ENCODE assay signal across 8 cellular contexts in genomic region chr3:83523470-83524073, GRCh38.
DNase-seq lines count a peak whose midpoint lies in the region; FAIRE-seq and TF ChIP-seq lines count a peak whose summit lies in the region.

No MANE protein-coding gene starts in this region.

- DNase-seq in H54 (ENCODE audit: insufficient read length, low spot score) (peak; percentile 7), M059J (ENCODE audit: low read depth) (peak; percentile 49), SHP77 (lab: John Stamatoyannopoulos, UW) (peak; percentile 73 to 76), fibroblast of the conjunctiva (ENCODE audit: low read depth) (peak; percentile 27), pulmonary artery endothelial cell (ENCODE audit: low read depth, low spot score) (peak; percentile 4), AG20443 (ENCODE audit: low spot score) (no peak), T-helper 9 cell (no peak)

- FAIRE-seq in H54 (lab: Jason Lieb, UNC) = peak; percentile 98

- no peak for TF ChIP-seq POLR2A in H54 (IDR thresholded peaks at IDR 0.05; ENCODE audit: low read depth, low read length)

- peak; percentile 66 for TF ChIP-seq CTCF in GM12872 (IDR thresholded peaks at IDR 0.05; ENCODE audit: insufficient read depth, low read depth, low read length)

Comparison
In these comparisons a context has a peak if more than half of its experiments do, and no peak if none do; other contexts are left out.
1. DNase-seq: peak in H54 (single experiment), M059J (single experiment), SHP77 (2 of 2), fibroblast of the conjunctiva (single experiment) and pulmonary artery endothelial cell (single experiment); none in AG20443 (single experiment) and T-helper 9 cell (single experiment).